ENCODE assay signal across 10 cellular contexts in genomic region chr4:113646456-113646809, GRCh38.
DNase-seq lines count a peak whose midpoint lies in the region; ATAC-seq and TF ChIP-seq lines count a peak whose summit lies in the region.
"Had no signal": no experiment of that assay in that cellular context is flagged by ENCODE, and none has a peak within 500 bp of the region (broad histone marks: within the 10 kb centered on the region; RNA-seq: fewer than 3 reads in every experiment).

No MANE protein-coding gene starts in this region.

- no peaks in the 10 kb centered on the region for H3K9me3 ChIP-seq in AG04450 (ENCODE audit: control insufficient read depth, insufficient read depth, low read length)
- H3K9me3 ChIP-seq in left lung = no peaks in the 10 kb centered on the region

- intact Hi-C loops in left lung (cut with DNase I) (no loop called here), head of caudate nucleus (cut with DNase I) (no loop called here)

- POLR2A ChIA-PET in AG04450 (lab: Yijun Ruan, JAX) = no interaction called here

- no peaks in the 10 kb centered on the region for H3K36me3 ChIP-seq in left lung

- DNase-seq in AG04450 (ENCODE audit: low read depth, low spot score) (no peak), HT1080 (ENCODE audit: low read depth) (peak; percentile 51), left lung (no peak), head of caudate nucleus (no peak), SK-N-DZ (ENCODE audit: low spot score) (no peak)
- DNase-seq in stimulated activated CD4-positive, alpha-beta T cell treated with anti-CD3 and anti-CD28 coated beads, Interleukin-4, amount 100 ng/mL, for 1 hour = no peak
- DNase-seq: activated naive CD4-positive, alpha-beta T cell treated with anti-CD3 and anti-CD28 coated beads, Interleukin-2, amount 50 U/mL, for 16 hours; NCI-H1694 treated with DMSO at 0.1 percent for 48 hours had no signal

- peak overlapping the region in 4 of 5 experiments; percentile 59 to 83 (median 72) for H3K27ac Mint-ChIP-seq in brain

- peak overlapping the region in 1 of 5 experiments; percentile 22 for H3K4me3 Mint-ChIP-seq in brain

- H3K4me1 Mint-ChIP-seq in brain = peaks cover 30% of the 10 kb centered on the region

- no peak for TF ChIP-seq CTCF in AG04450 (IDR thresholded peaks at IDR 0.05; ENCODE audit: low read depth, low read length)
- no peak for TF ChIP-seq CTCF in brain (conservative IDR thresholded peaks at IDR 0.05)
- TF ChIP-seq CTCF in left lung (IDR thresholded peaks at IDR 0.05) = no peak

- H3K36me3 Mint-ChIP-seq in brain = peaks cover 25% of the 10 kb centered on the region

- no peaks in the 10 kb centered on the region for H3K9me3 Mint-ChIP-seq in brain

- H3K27me3 ChIP-seq in AG04450 (ENCODE audit: control insufficient read depth, insufficient read depth, low read length) (no peaks in the 10 kb centered on the region), left lung (no peaks in the 10 kb centered on the region)

- CTCF ChIA-PET in AG04450 (lab: Charles Lee) = no interaction called here

- peaks cover 0 to 6% of the 10 kb centered on the region in 2 donors for H3K4me1 ChIP-seq in left lung

- H3K27me3 Mint-ChIP-seq in brain = no peaks in the 10 kb centered on the region

- ATAC-seq in left lung (peak; percentile 59), HG03095 (IDR thresholded peaks at IDR 0.05; ENCODE audit: unreplicated experiment) (no peak)

- H3K27ac ChIP-seq in AG04450 (ENCODE audit: low read depth, low read length) = peak overlapping the region; percentile 13
- peak overlapping the region in 1 of 2 donors; percentile 22 for H3K27ac ChIP-seq in left lung

- H3K4me3 ChIP-seq in AG04450 (ENCODE audit: low read depth, low read length) = no peak overlapping the region
- no peak overlapping the region for H3K4me3 ChIP-seq in left lung
